29 cellular contexts compared by ENCODE assay signal in the genomic region with DNA sequence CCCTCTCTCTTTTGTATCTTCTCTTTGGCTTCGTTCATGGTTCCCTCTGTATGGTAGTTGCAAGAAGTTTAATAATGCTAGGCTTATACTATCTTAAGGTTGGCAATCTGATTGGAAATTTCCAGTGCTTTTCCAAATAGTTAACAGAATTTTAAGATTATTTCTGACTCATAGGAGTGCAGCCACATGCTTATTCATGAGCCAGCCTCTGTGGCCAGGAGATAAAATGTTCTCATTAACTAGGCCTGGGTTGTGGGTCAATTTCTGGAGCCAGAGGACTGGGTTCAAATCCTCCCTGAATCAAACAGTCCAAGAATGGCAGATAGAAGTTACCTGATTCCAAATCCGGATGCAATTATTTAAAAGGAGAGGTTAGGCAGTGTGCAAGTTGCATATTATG.
DNase-seq lines count a peak whose midpoint lies in the region; ATAC-seq, FAIRE-seq and TF ChIP-seq lines count a peak whose summit lies in the region.
"Had no signal": no experiment of that assay in that cellular context is flagged by ENCODE, and none has a peak within 500 bp of the region (broad histone marks: within the 10 kb centered on the region; RNA-seq: fewer than 3 reads in every experiment).

No MANE protein-coding gene starts in this region.

- FAIRE-seq in K562 (lab: Jason Lieb, UNC): no peak
- FAIRE-seq: A204.1, colon, GM12892, HepG2 had no signal

- no peak overlapping the region for H2AFZ ChIP-seq in K562 (ENCODE audit: low read depth, low read length)

- no peak overlapping the region for H3K9ac ChIP-seq in K562 (ENCODE audit: insufficient read depth in 1 of 2, low read depth in 2 of 2, low read length in 2 of 2)
- H3K9ac ChIP-seq: BLaER1 had no signal

- H4K20me1 ChIP-seq in K562 (replicated peaks; ENCODE audit: control insufficient read depth, insufficient read depth, low read length): no peaks in the 10 kb centered on the region
- H4K20me1 ChIP-seq: BLaER1 had no signal

- H3K9me1 ChIP-seq in K562 (ENCODE audit: control insufficient read depth, insufficient read depth, low read length): no peaks in the 10 kb centered on the region

- in situ Hi-C loops in K562 (cut with MboI): no loop called here

- no peak for TF ChIP-seq RAD21 in K562 (CRISPR knock-in tag; conservative IDR thresholded peaks at IDR 0.05 in 1 of 2, IDR thresholded peaks at IDR 0.05 in 1 of 2)

- CTCF ChIA-PET in K562 (lab: Yijun Ruan, JAX; ENCODE audit: low intra/inter-chr PET ratio): no interaction called here

- DNase-seq in AG10803 (ENCODE audit: low read depth): peak; percentile 31
- DNase-seq in HFFc6: peak; percentile 23
- no peak for DNase-seq in K562 (ENCODE audit: extremely low read depth in 1 of 4, low spot score in 3 of 4)
- peak; percentile 55 for DNase-seq in iris pigment epithelial cell (ENCODE audit: low read depth)
- DNase-seq in stimulated activated CD4-positive, alpha-beta T cell treated with anti-CD3 and anti-CD28 coated beads, Interleukin-4, amount 100 ng/mL, for 24 hours: no peak
- no peak for DNase-seq in stimulated activated CD8-positive, alpha-beta memory T cell treated with anti-CD3 and anti-CD28 coated beads, Interleukin-4, amount 100 ng/mL, for 48 hours
- DNase-seq: activated CD4-positive, alpha-beta memory T cell treated with anti-CD3 and anti-CD28 coated beads for 36 hours; activated naive CD8-positive, alpha-beta T cell treated with anti-CD3 and anti-CD28 coated beads for 36 hours; COR-L47; DND-41; endodermal cell; NCI-H1417; NCI-H2081; NCI-H82; psoas muscle; stimulated activated CD4-positive, alpha-beta T cell treated with anti-CD3 and anti-CD28 coated beads, Interleukin-1b, Interleukin-23, amount 100 ng/mL, for 48 hours; SW 1271 had no signal

- TF ChIP-seq CTCF in AG10803 (conservative IDR thresholded peaks at IDR 0.05; ENCODE audit: low read length) (no peak), HFFc6 (IDR thresholded peaks at IDR 0.05) (no peak), K562 (IDR thresholded peaks at IDR 0.05 in 2 of 3, conservative IDR thresholded peaks at IDR 0.05 in 1 of 3; ENCODE audit: insufficient read depth in 2 of 3, low read depth in 1 of 3, low read length in 3 of 3) (no peak)

- peak overlapping the region; percentile 50 for H3K27ac Mint-ChIP-seq in HFFc6
- H3K27ac Mint-ChIP-seq: activated CD4-positive, alpha-beta memory T cell treated with anti-CD3 and anti-CD28 coated beads for 36 hours; activated naive CD8-positive, alpha-beta T cell treated with anti-CD3 and anti-CD28 coated beads for 36 hours; brain; endodermal cell; memory B cell; stimulated activated effector memory CD8-positive, alpha-beta T cell treated with anti-CD3 and anti-CD28 coated beads, Interleukin-12 subunit alpha, Interleukin-12 subunit beta, amount 100 ng/mL, for 72 hours had no signal

- POLR2A ChIA-PET in K562 (lab: Yijun Ruan, JAX): no interaction called here

- H3K4me3 Mint-ChIP-seq in HFFc6: no peak overlapping the region
- H3K4me3 Mint-ChIP-seq: activated CD4-positive, alpha-beta memory T cell treated with anti-CD3 and anti-CD28 coated beads for 36 hours; activated naive CD8-positive, alpha-beta T cell treated with anti-CD3 and anti-CD28 coated beads for 36 hours; brain; endodermal cell; memory B cell; stimulated activated effector memory CD8-positive, alpha-beta T cell treated with anti-CD3 and anti-CD28 coated beads, Interleukin-12 subunit alpha, Interleukin-12 subunit beta, amount 100 ng/mL, for 72 hours had no signal

- no peaks in the 10 kb centered on the region for H3K79me2 ChIP-seq in K562 (ENCODE audit: control insufficient read depth, insufficient read depth, low read length)

- H3K4me1 ChIP-seq in K562 (replicated peaks in 1 of 2; ENCODE audit: control insufficient read depth in 2 of 2, insufficient read depth in 2 of 2, low read length in 2 of 2): no peaks in the 10 kb centered on the region; a peak in 1 of 5 replicates
- H3K4me1 ChIP-seq: BLaER1, HAP-1, psoas muscle had no signal

- no peak overlapping the region for H3K4me2 ChIP-seq in K562 (ENCODE audit: insufficient read depth, low read length)
- H3K4me2 ChIP-seq: BLaER1 had no signal

- intact Hi-C loops in K562 (cut with micrococcal nuclease): no loop called here

- 2% methylated on average over 2 of the region's 2 CpGs for whole genome bisulfite sequencing in K562 (ENCODE audit: insufficient coverage, low coverage, missing lambda C conversion rate)

- no TSS peak for BruUV-seq in K562 (replicated peaks; lab: Mats Ljungman, UMichigan)

- no peaks in the 10 kb centered on the region for H3K9me3 ChIP-seq in K562 (replicated peaks; ENCODE audit: control insufficient read depth, insufficient read depth, low read depth, low read length)
- H3K9me3 ChIP-seq: BLaER1, HAP-1, psoas muscle had no signal

- peaks cover under 1% of the 10 kb centered on the region for H3K9me3 Mint-ChIP-seq in HFFc6
- H3K9me3 Mint-ChIP-seq: endodermal cell had no signal

- no peak for TF ChIP-seq POLR2A in K562 (conservative IDR thresholded peaks at IDR 0.05)

- ATAC-seq in K562: no peak
- ATAC-seq in HG03442 (IDR thresholded peaks at IDR 0.05; ENCODE audit: unreplicated experiment): no peak
- no peak for ATAC-seq in HG03521 (IDR thresholded peaks at IDR 0.05; ENCODE audit: unreplicated experiment)
- ATAC-seq: activated CD4-positive, CD25-positive, alpha-beta regulatory T cell treated with anti-CD3 and anti-CD28 coated beads, Interleukin-2, amount 50 U/mL, for 24 hours; HepG2; psoas muscle; stimulated activated effector memory CD8-positive, alpha-beta T cell treated with anti-CD3 and anti-CD28 coated beads, Interleukin-12 subunit alpha, Interleukin-12 subunit beta, amount 100 ng/mL, for 72 hours had no signal

- no peak for TF ChIP-seq EP300 in K562 (IDR thresholded peaks at IDR 0.05; ENCODE audit: low read length)

- no peaks in the 10 kb centered on the region; the same call in none of the 2 replicates for H3K27me3 Mint-ChIP-seq in HFFc6 (ENCODE audit: insufficient read depth)
- H3K27me3 Mint-ChIP-seq: activated naive CD8-positive, alpha-beta T cell treated with anti-CD3 and anti-CD28 coated beads for 36 hours had no signal

- no peak overlapping the region for H3K27ac ChIP-seq in K562 (ENCODE audit: extremely low read depth, low read depth, low read length)
- H3K27ac ChIP-seq: BLaER1, psoas muscle had no signal

- H3K4me3 ChIP-seq in AG10803 (ENCODE audit: low read length) (no peak overlapping the region), K562 (no peak overlapping the region)
- H3K4me3 ChIP-seq: BLaER1, HAP-1, psoas muscle had no signal

- H3K4me1 Mint-ChIP-seq in HFFc6 (ENCODE audit: low read depth): peaks cover 69% of the 10 kb centered on the region
- H3K4me1 Mint-ChIP-seq: endodermal cell; stimulated activated effector memory CD8-positive, alpha-beta T cell treated with anti-CD3 and anti-CD28 coated beads, Interleukin-12 subunit alpha, Interleukin-12 subunit beta, amount 100 ng/mL, for 72 hours had no signal

- no peaks in the 10 kb centered on the region for H3K36me3 ChIP-seq in K562 (ENCODE audit: control insufficient read depth, insufficient read depth, low read length)
- H3K36me3 ChIP-seq: BLaER1, HAP-1 had no signal

- H3K36me3 Mint-ChIP-seq in HFFc6 (ENCODE audit: low read depth): peaks cover 41% of the 10 kb centered on the region
- H3K36me3 Mint-ChIP-seq: activated CD4-positive, alpha-beta memory T cell treated with anti-CD3 and anti-CD28 coated beads for 36 hours; activated naive CD8-positive, alpha-beta T cell treated with anti-CD3 and anti-CD28 coated beads for 36 hours; brain; memory B cell; stimulated activated effector memory CD8-positive, alpha-beta T cell treated with anti-CD3 and anti-CD28 coated beads, Interleukin-12 subunit alpha, Interleukin-12 subunit beta, amount 100 ng/mL, for 72 hours had no signal

- H3K27me3 ChIP-seq in K562 (ENCODE audit: control insufficient read depth in 2 of 2, insufficient read depth in 2 of 2, low read length in 2 of 2): no peaks in the 10 kb centered on the region
- H3K27me3 ChIP-seq: BLaER1 had no signal

TF ChIP-seq in K562, 482 proteins besides CTCF, POLR2A, EP300 and RAD21:
- TF ChIP-seq TCFL5 (CRISPR knock-in tag; conservative IDR thresholded peaks at IDR 0.05) (no peak), FOSL1 (tag; conservative IDR thresholded peaks at IDR 0.05) (peak; percentile 45; the same call in 1 of the 2 replicates), RBM25 (IDR thresholded peaks at IDR 0.05; ENCODE audit: low read depth, low read length, severe bottlenecking) (peak; percentile 12)
- TF ChIP-seq, protein P1, sequence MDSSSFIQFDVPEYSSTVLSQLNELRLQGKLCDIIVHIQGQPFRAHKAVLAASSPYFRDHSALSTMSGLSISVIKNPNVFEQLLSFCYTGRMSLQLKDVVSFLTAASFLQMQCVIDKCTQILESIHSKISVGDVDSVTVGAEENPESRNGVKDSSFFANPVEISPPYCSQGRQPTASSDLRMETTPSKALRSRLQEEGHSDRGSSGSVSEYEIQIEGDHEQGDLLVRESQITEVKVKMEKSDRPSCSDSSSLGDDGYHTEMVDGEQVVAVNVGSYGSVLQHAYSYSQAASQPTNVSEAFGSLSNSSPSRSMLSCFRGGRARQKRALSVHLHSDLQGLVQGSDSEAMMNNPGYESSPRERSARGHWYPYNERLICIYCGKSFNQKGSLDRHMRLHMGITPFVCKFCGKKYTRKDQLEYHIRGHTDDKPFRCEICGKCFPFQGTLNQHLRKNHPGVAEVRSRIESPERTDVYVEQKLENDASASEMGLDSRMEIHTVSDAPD (CRISPR knock-in tag; IDR thresholded peaks at IDR 0.05): no peak

Comparison
In these comparisons a context has a peak if more than half of its experiments do, and no peak if none do; other contexts are left out.
1. DNase-seq: peak in AG10803 (single experiment), HFFc6 (single experiment) and iris pigment epithelial cell (single experiment); none in K562 (0 of 4), stimulated activated CD4-positive, alpha-beta T cell treated with anti-CD3 and anti-CD28 coated beads, Interleukin-4, amount 100 ng/mL, for 24 hours (single experiment) and stimulated activated CD8-positive, alpha-beta memory T cell treated with anti-CD3 and anti-CD28 coated beads, Interleukin-4, amount 100 ng/mL, for 48 hours (single experiment).